8 cellular contexts compared by ENCODE assay signal in genomic region chr11:110712643-110713468, GRCh38. TPM values are rescaled to one million over a fixed set of nuclear protein-coding genes. Genes with fewer than 3 reads are reported as not detected.
A peak's percentile ranks its signal among the peaks of the same experiment; 100 is the strongest.
DNase-seq lines count a peak whose midpoint lies in the region; ATAC-seq, FAIRE-seq and TF ChIP-seq lines count a peak whose summit lies in the region.

No MANE protein-coding gene starts in this region.

- H3K4me1 ChIP-seq in left ventricle myocardium inferior (peaks cover 27% of the 10 kb centered on the region), pancreas (peaks cover 0 to 12% (median 5%) of the 10 kb centered on the region in 3 donors)

- WGBS in pancreas, 2 donors, result 2 to 3% methylated on average over 48 to 52 of the region's 52 CpGs

- H3K27me3 ChIP-seq in left ventricle myocardium inferior (ENCODE audit: low read depth) (peaks cover 99% of the 10 kb centered on the region), pancreas (peaks cover 0 to 19% (median 6%) of the 10 kb centered on the region in 4 donors)

- ATAC-seq in GM21515 (IDR thresholded peaks at IDR 0.05; ENCODE audit: unreplicated experiment), result peak; percentile 36
- peak; percentile 15 to 51 (median 35) for ATAC-seq in pancreas
- ATAC-seq in GM18870 (IDR thresholded peaks at IDR 0.05; ENCODE audit: unreplicated experiment), result no peak

- H3K27ac ChIP-seq in left ventricle myocardium inferior (replicated peaks), result no peak overlapping the region
- H3K27ac ChIP-seq in pancreas, result no peak overlapping the region

- H3K27ac Mint-ChIP-seq in activated naive CD8-positive, alpha-beta T cell treated with anti-CD3 and anti-CD28 coated beads for 36 hours, result no peak overlapping the region

- H3K27me3 Mint-ChIP-seq in activated naive CD8-positive, alpha-beta T cell treated with anti-CD3 and anti-CD28 coated beads for 36 hours, result peaks cover 65% of the 10 kb centered on the region

- peaks cover 13% of the 10 kb centered on the region for H3K4me1 Mint-ChIP-seq in activated naive CD8-positive, alpha-beta T cell treated with anti-CD3 and anti-CD28 coated beads for 36 hours

- intact Hi-C loops in left ventricle myocardium inferior (cut with micrococcal nuclease), result no loop called here
- intact Hi-C loops in pancreas (cut with DNase I), result no loop called here

- DNase-seq in D721Med (ENCODE audit: insufficient read length, low spot score), result peak; percentile 23
- DNase-seq in Kasumi-1 (lab: John Stamatoyannopoulos, UW), result peak; percentile 4 to 22
- DNase-seq in activated naive CD8-positive, alpha-beta T cell treated with anti-CD3 and anti-CD28 coated beads for 36 hours, result no peak
- DNase-seq in left ventricle myocardium inferior, result no peak
- DNase-seq in pancreas, result peak in 1 of 6 donors; percentile 83
- no peak for DNase-seq in COR-L47 (lab: John Stamatoyannopoulos, UW)

- H3K36me3 ChIP-seq in left ventricle myocardium inferior (no peaks in the 10 kb centered on the region), pancreas (no peaks in the 10 kb centered on the region)

- peak overlapping the region; percentile 68 for H3K4me3 ChIP-seq in left ventricle myocardium inferior
- peak overlapping the region; percentile 15 to 58 (median 34) for H3K4me3 ChIP-seq in pancreas

- H3K9me3 ChIP-seq in left ventricle myocardium inferior (replicated peaks) (no peaks in the 10 kb centered on the region), pancreas (no peaks in the 10 kb centered on the region)

- no peaks in the 10 kb centered on the region for H3K9me3 Mint-ChIP-seq in activated naive CD8-positive, alpha-beta T cell treated with anti-CD3 and anti-CD28 coated beads for 36 hours

- TF ChIP-seq CTCF in D721Med (IDR thresholded peaks at IDR 0.05; ENCODE audit: insufficient read depth, missing control alignments), result peak; percentile 44
- no peak for TF ChIP-seq CTCF in left ventricle myocardium inferior (IDR thresholded peaks at IDR 0.05; ENCODE audit: borderline replicate concordance)
- TF ChIP-seq CTCF in pancreas (IDR thresholded peaks at IDR 0.05), result no peak

- no peaks in the 10 kb centered on the region for H3K36me3 Mint-ChIP-seq in activated naive CD8-positive, alpha-beta T cell treated with anti-CD3 and anti-CD28 coated beads for 36 hours

- peak overlapping the region; percentile 50 for H3K4me3 Mint-ChIP-seq in activated naive CD8-positive, alpha-beta T cell treated with anti-CD3 and anti-CD28 coated beads for 36 hours

- no peak for FAIRE-seq in D721Med (lab: Jason Lieb, UNC)
- no peak for FAIRE-seq in pancreas (lab: Jason Lieb, UNC)

RNA-seq across cellular contexts. Expression of gene ARHGAP20, which starts 0.6 kb away (rescaled TPM):
- under 1 TPM; 0.08 to 0.28 TPM for total RNA-seq in activated naive CD8-positive, alpha-beta T cell treated with anti-CD3 and anti-CD28 coated beads for 36 hours
- total RNA-seq in left ventricle myocardium inferior (0.16 TPM), pancreas (under 1 TPM; 0.06 to 0.61 (median 0.29) TPM)
- under 1 TPM; 0.05 to 0.23 TPM for polyA plus RNA-seq in pancreas

Comparison
In these comparisons a context has a peak if more than half of its experiments do, and no peak if none do; other contexts are left out.
1. DNase-seq: peak in D721Med (single experiment) and Kasumi-1 (2 of 2); none in activated naive CD8-positive, alpha-beta T cell treated with anti-CD3 and anti-CD28 coated beads for 36 hours (single experiment), left ventricle myocardium inferior (single experiment) and COR-L47 (single experiment).